ENCODE assay signal across 27 cellular contexts in genomic region chr2:145028055-145028630, GRCh38.
DNase-seq lines count a peak whose midpoint lies in the region; ATAC-seq and TF ChIP-seq lines count a peak whose summit lies in the region.
"Had no signal": no experiment of that assay in that cellular context is flagged by ENCODE, and none has a peak within 500 bp of the region (broad histone marks: within the 10 kb centered on the region; RNA-seq: fewer than 3 reads in every experiment).

No MANE protein-coding gene starts in this region.

- H4K20me1 ChIP-seq in fibroblast of lung (ENCODE audit: control insufficient read depth, extremely low read depth, insufficient read depth, low read length): no peaks in the 10 kb centered on the region

- peak overlapping the region; percentile 47 for H3K27ac ChIP-seq in fibroblast of lung (ENCODE audit: insufficient read depth, low read length)
- H3K27ac ChIP-seq: body of pancreas, ovary, Peyer's patch, uterus had no signal

- TF ChIP-seq CTCF in fibroblast of lung (conservative IDR thresholded peaks at IDR 0.05 in 1 of 2, IDR thresholded peaks at IDR 0.05 in 1 of 2; ENCODE audit: low read depth in 1 of 2, low read length in 2 of 2): no peak

- H3K4me1 ChIP-seq in fibroblast of lung (ENCODE audit: control insufficient read depth, extremely low read depth, insufficient read depth, low read length) (peaks cover 14% of the 10 kb centered on the region), HAP-1 (no peaks in the 10 kb centered on the region; the same call in 1 of the 2 replicates)
- H3K4me1 ChIP-seq: body of pancreas, Peyer's patch, testis, uterus had no signal

- H3K27me3 ChIP-seq in fibroblast of lung (ENCODE audit: control insufficient read depth, insufficient read depth, low read length) (no peaks in the 10 kb centered on the region), HAP-1 (ENCODE audit: low read depth) (no peaks in the 10 kb centered on the region)
- H3K27me3 ChIP-seq: body of pancreas, gastroesophageal sphincter, ovary, Peyer's patch, testis, uterus had no signal

- H3K9me3 ChIP-seq in fibroblast of lung (ENCODE audit: control insufficient read depth, insufficient read depth, low read depth, low read length) (no peaks in the 10 kb centered on the region), HAP-1 (no peaks in the 10 kb centered on the region)
- H3K9me3 ChIP-seq: body of pancreas, gastroesophageal sphincter, mucosa of descending colon, ovary, Peyer's patch, testis, uterus had no signal

- DNase-seq in NCI-H2227 treated with DMSO at 0.1 percent for 48 hours (lab: John Stamatoyannopoulos, UW) (peak; percentile 64), NCI-H2227 (lab: John Stamatoyannopoulos, UW; ENCODE audit: unreplicated experiment) (no peak), RPMI7951 (ENCODE audit: low read depth) (peak; percentile 57), fibroblast of lung (ENCODE audit: low read depth in 2 of 2) (no peak), superior temporal gyrus (ENCODE audit: extremely low spot score) (peak; percentile 9), HAP-1 (ENCODE audit: low spot score in 2 of 2) (no peak)
- DNase-seq in stimulated activated CD4-positive, alpha-beta T cell treated with anti-CD3 and anti-CD28 coated beads, Interleukin-4, amount 100 ng/mL, for 1 hour: no peak
- DNase-seq: activated CD4-positive, alpha-beta T cell treated with anti-CD3 and anti-CD28 coated beads for 48 hours; activated CD8-positive, alpha-beta memory T cell treated with anti-CD3 and anti-CD28 coated beads for 24 hours; activated naive CD4-positive, alpha-beta T cell treated with anti-CD3 and anti-CD28 coated beads, Interleukin-2, amount 50 U/mL, for 16 hours; activated T-cell treated with anti-CD3 and anti-CD28 coated beads for 4 hours; body of pancreas; Calu3; cerebellar nuclear complex; KBM-7; kidney glomerular epithelial cell; mucosa of descending colon; ovary; Peyer's patch; stimulated activated naive CD8-positive, alpha-beta T cell treated with anti-CD3 and anti-CD28 coated beads, Interleukin-15, Interleukin-2, amounts not matched to agents 100 U/mL and 50 U/mL, for 24 hours; T-cell; testis; uterus had no signal

- no peaks in the 10 kb centered on the region for H3K79me2 ChIP-seq in fibroblast of lung (ENCODE audit: control insufficient read depth, insufficient read depth, low read length)

- peak overlapping the region; percentile 78 for H3K4me2 ChIP-seq in fibroblast of lung (ENCODE audit: extremely low read depth, insufficient read depth, low read length)

- in situ Hi-C loops in HAP-1 (cut with MboI; ENCODE audit: low sequenced_read_pairs): no loop called here

- H3K36me3 ChIP-seq in fibroblast of lung (ENCODE audit: control insufficient read depth, insufficient read depth, low read length): no peaks in the 10 kb centered on the region
- H3K36me3 ChIP-seq in HAP-1 (replicated peaks): no peaks in the 10 kb centered on the region
- H3K36me3 ChIP-seq: gastroesophageal sphincter, ovary, Peyer's patch, uterus had no signal

- peak overlapping the region; percentile 51 for H2AFZ ChIP-seq in fibroblast of lung (ENCODE audit: low read length)

- H3K4me3 ChIP-seq in fibroblast of lung (replicated peaks in 1 of 4; ENCODE audit: control extremely low read depth in 1 of 4, insufficient read depth in 1 of 4, low read depth in 3 of 4, low read length in 4 of 4) (peak overlapping the region in 1 of 4 experiments; percentile 10), HAP-1 (no peak overlapping the region)
- H3K4me3 ChIP-seq: body of pancreas, gastroesophageal sphincter, lung, mucosa of descending colon, ovary, Peyer's patch, testis, uterus had no signal

- no peak for ATAC-seq in GM19452 (IDR thresholded peaks at IDR 0.05; ENCODE audit: unreplicated experiment)
- ATAC-seq: body of pancreas; gastroesophageal sphincter; mucosa of descending colon; natural killer cell treated with Interleukin-12 subunit alpha and Interleukin-12 subunit beta and Interleukin-15 and Interleukin-18, amount 100 ng/mL, for 72 hours; stimulated activated naive CD8-positive, alpha-beta T cell treated with anti-CD3 and anti-CD28 coated beads, Interleukin-15, Interleukin-2, amounts not matched to agents 100 U/mL and 50 U/mL, for 24 hours; T-cell had no signal

- no peak overlapping the region for H3K9ac ChIP-seq in fibroblast of lung (ENCODE audit: insufficient read depth, low read length)

Comparison
In these comparisons a context has a peak if more than half of its experiments do, and no peak if none do; other contexts are left out.
1. DNase-seq: peak in NCI-H2227 treated with DMSO at 0.1 percent for 48 hours (single experiment), RPMI7951 (single experiment) and superior temporal gyrus (single experiment); none in NCI-H2227 (single experiment), fibroblast of lung (0 of 2), stimulated activated CD4-positive, alpha-beta T cell treated with anti-CD3 and anti-CD28 coated beads, Interleukin-4, amount 100 ng/mL, for 1 hour (single experiment) and HAP-1 (0 of 2).